In the genomic region with DNA sequence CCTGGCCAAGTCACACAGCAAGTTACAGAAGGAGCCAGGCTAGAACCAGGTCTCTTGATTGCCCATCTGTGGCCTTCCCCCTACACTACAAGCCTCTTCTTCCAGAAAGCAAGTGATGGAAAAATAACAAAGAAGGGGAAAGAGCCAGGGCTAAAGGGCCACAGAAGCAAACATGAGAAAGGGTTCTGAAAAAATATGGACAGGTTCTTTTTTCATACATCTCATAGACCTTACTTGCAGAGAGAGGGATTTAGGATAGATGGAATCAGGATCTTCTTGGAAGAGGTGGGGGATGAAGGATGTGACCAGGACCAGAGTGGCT, we compare ENCODE assay signal across 21 cellular contexts. TPM values are rescaled to one million over a fixed set of nuclear protein-coding genes. Genes with fewer than 3 reads are reported as not detected.
A peak's percentile ranks its signal among the peaks of the same experiment; 100 is the strongest.
DNase-seq lines count a peak whose midpoint lies in the region; ATAC-seq and TF ChIP-seq lines count a peak whose summit lies in the region.
"Had no signal": no experiment of that assay in that cellular context is flagged by ENCODE, and none has a peak within 500 bp of the region (broad histone marks: within the 10 kb centered on the region; RNA-seq: fewer than 3 reads in every experiment).

No MANE protein-coding gene starts in this region.

- intact Hi-C loops in upper lobe of right lung (cut with DNase I): no loop called here

- in situ Hi-C loops in astrocyte of the spinal cord (cut with HindIII; ENCODE audit: low sequenced_read_pairs) (no loop called here), KBM-7 (cut with MboI; ENCODE audit: low pct_unique_long_range_greater_than_20kb, low sequenced_read_pairs) (no loop called here)

- no peak overlapping the region for H3K4me3 ChIP-seq in astrocyte of the spinal cord (ENCODE audit: low read depth, low read length)
- H3K4me3 ChIP-seq in upper lobe of right lung: no peak overlapping the region
- H3K4me3 ChIP-seq: SK-N-MC had no signal

- ATAC-seq in activated naive CD4-positive, alpha-beta T cell treated with anti-CD3 and anti-CD28 coated beads, Interleukin-2, amount 50 U/mL, for 72 hours: peak; percentile 48
- ATAC-seq in upper lobe of right lung (peak; percentile 19), HG03139 (IDR thresholded peaks at IDR 0.05; ENCODE audit: unreplicated experiment) (no peak)
- ATAC-seq: T-cell had no signal

- no peak overlapping the region for H3K4me3 Mint-ChIP-seq in HFFc6
- H3K4me3 Mint-ChIP-seq: T-cell had no signal

- H3K9me3 ChIP-seq in upper lobe of right lung: no peaks in the 10 kb centered on the region

- no peak overlapping the region for H3K27ac ChIP-seq in upper lobe of right lung
- H3K27ac ChIP-seq: KMS-11, SK-N-MC had no signal

- DNase-seq in activated naive CD4-positive, alpha-beta T cell treated with anti-CD3 and anti-CD28 coated beads, Interleukin-2, amount 50 U/mL, for 72 hours (ENCODE audit: low spot score in 2 of 2): no peak
- no peak for DNase-seq in activated naive CD4-positive, alpha-beta T cell (lab: John Stamatoyannopoulos, UW)
- DNase-seq in HFFc6 (peak; percentile 33), astrocyte of the spinal cord (ENCODE audit: low read depth, low spot score) (peak; percentile 10), upper lobe of right lung (no peak), KBM-7 (no peak)
- DNase-seq: DND-41, H7, NCI-H1436 treated with DMSO at 0.1 percent for 48 hours, NCI-H2081, NCI-H510A, NCI-H748 treated with DMSO at 0.1 percent for 48 hours, SHP77, T-cell had no signal

- H3K4me1 ChIP-seq in upper lobe of right lung: peaks cover 11% of the 10 kb centered on the region

- no peaks in the 10 kb centered on the region for H3K36me3 Mint-ChIP-seq in activated naive CD4-positive, alpha-beta T cell treated with anti-CD3 and anti-CD28 coated beads, Interleukin-2, amount 50 U/mL, for 72 hours
- H3K36me3 Mint-ChIP-seq in HFFc6 (ENCODE audit: low read depth): no peaks in the 10 kb centered on the region
- H3K36me3 Mint-ChIP-seq: T-cell had no signal

- peaks cover 33% of the 10 kb centered on the region for H3K27me3 Mint-ChIP-seq in HFFc6 (ENCODE audit: insufficient read depth)

- TF ChIP-seq CTCF in HFFc6 (IDR thresholded peaks at IDR 0.05) (no peak), astrocyte of the spinal cord (IDR thresholded peaks at IDR 0.05; ENCODE audit: low read depth, low read length) (no peak), upper lobe of right lung (IDR thresholded peaks at IDR 0.05) (no peak)

- no peak overlapping the region for H3K27ac Mint-ChIP-seq in activated naive CD4-positive, alpha-beta T cell treated with anti-CD3 and anti-CD28 coated beads, Interleukin-2, amount 50 U/mL, for 72 hours
- H3K27ac Mint-ChIP-seq in HFFc6: no peak overlapping the region
- H3K27ac Mint-ChIP-seq: T-cell had no signal

- H3K4me1 Mint-ChIP-seq in HFFc6 (ENCODE audit: low read depth): peaks cover 20% of the 10 kb centered on the region

- peaks cover 24% of the 10 kb centered on the region for H3K27me3 ChIP-seq in upper lobe of right lung

- no peaks in the 10 kb centered on the region for H3K9me3 Mint-ChIP-seq in activated naive CD4-positive, alpha-beta T cell treated with anti-CD3 and anti-CD28 coated beads, Interleukin-2, amount 50 U/mL, for 72 hours
- H3K9me3 Mint-ChIP-seq in HFFc6: no peaks in the 10 kb centered on the region
- H3K9me3 Mint-ChIP-seq: CD14-positive monocyte, T-cell had no signal

- no peaks in the 10 kb centered on the region for H3K36me3 ChIP-seq in upper lobe of right lung

RNA-seq across cellular contexts. Expression of a gene that starts 3.2 kb away (rescaled TPM):
- not detected for total RNA-seq in activated naive CD4-positive, alpha-beta T cell treated with anti-CD3 and anti-CD28 coated beads, Interleukin-2, amount 50 U/mL, for 72 hours
- not detected for total RNA-seq in HFFc6 (2021; fragmentation: NEBNext Ultra II Directional; extraction: Animal tissue kit (Norgen Biotek cat#: 25700))
- total RNA-seq in upper lobe of right lung: not detected
- total RNA-seq: MCF 10A, RPMI7951 had no signal

RNA-seq across cellular contexts. Expression of a gene that starts 33.9 kb away (rescaled TPM):
- under 1 TPM in 1 of 2 donors, not detected in 1; 0.76 TPM for total RNA-seq in activated naive CD4-positive, alpha-beta T cell treated with anti-CD3 and anti-CD28 coated beads, Interleukin-2, amount 50 U/mL, for 72 hours
- under 1 TPM; 0.48 to 0.99 (median 0.70) TPM for total RNA-seq in HFFc6 (2021; fragmentation: NEBNext Ultra II Directional; extraction: Animal tissue kit (Norgen Biotek cat#: 25700))
- total RNA-seq in upper lobe of right lung: not detected
- total RNA-seq: G401, RPMI7951 had no signal

RNA-seq across cellular contexts. Expression of a gene that starts 34.1 kb away (rescaled TPM):
- 100 to 1,000 TPM; 229 to 347 TPM for total RNA-seq in activated naive CD4-positive, alpha-beta T cell treated with anti-CD3 and anti-CD28 coated beads, Interleukin-2, amount 50 U/mL, for 72 hours
- 100 to 1,000 TPM; 306 to 382 (median 317) TPM for total RNA-seq in HFFc6 (2021; fragmentation: NEBNext Ultra II Directional; extraction: Animal tissue kit (Norgen Biotek cat#: 25700))
- 120 TPM for total RNA-seq in upper lobe of right lung

Comparison
In these comparisons a context has a peak if more than half of its experiments do, and no peak if none do; other contexts are left out.
1. DNase-seq: peak in HFFc6 (single experiment) and astrocyte of the spinal cord (single experiment); none in activated naive CD4-positive, alpha-beta T cell treated with anti-CD3 and anti-CD28 coated beads, Interleukin-2, amount 50 U/mL, for 72 hours (0 of 2), activated naive CD4-positive, alpha-beta T cell (0 of 4), upper lobe of right lung (single experiment) and KBM-7 (single experiment).